ENCODE assay signal across 25 cellular contexts in the genomic region with DNA sequence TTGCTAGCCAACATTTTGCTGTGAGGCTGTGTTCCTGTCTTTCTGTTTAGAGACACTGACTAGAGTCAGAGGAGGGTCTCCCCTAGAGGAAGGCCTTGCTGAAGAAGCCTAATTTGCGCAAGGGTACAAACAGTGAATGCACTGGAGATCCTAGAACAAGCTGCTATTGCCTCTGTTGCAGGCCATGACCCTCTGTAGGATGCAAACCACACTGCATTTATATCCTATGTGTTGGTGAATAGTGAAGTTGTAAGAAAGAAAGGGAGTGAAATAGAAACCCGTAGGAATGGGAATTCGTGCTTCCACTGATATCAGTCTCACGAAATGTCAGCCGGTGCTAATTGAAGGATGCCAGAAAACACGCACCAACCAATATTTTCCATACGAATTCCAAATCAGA.
DNase-seq lines count a peak whose midpoint lies in the region; ATAC-seq, FAIRE-seq and TF ChIP-seq lines count a peak whose summit lies in the region.
"Had no signal": no experiment of that assay in that cellular context is flagged by ENCODE, and none has a peak within 500 bp of the region (broad histone marks: within the 10 kb centered on the region; RNA-seq: fewer than 3 reads in every experiment).

No MANE protein-coding gene starts in this region.

- TF ChIP-seq CTCF in ascending aorta (IDR thresholded peaks at IDR 0.05) (no peak), fibroblast of lung (conservative IDR thresholded peaks at IDR 0.05 in 1 of 2, IDR thresholded peaks at IDR 0.05 in 1 of 2; ENCODE audit: low read depth in 1 of 2, low read length in 2 of 2) (no peak)

- H3K79me1 ChIP-seq in neuronal stem cell (ENCODE audit: low read depth, low read length) = no peaks in the 10 kb centered on the region

- ATAC-seq in HG02852 (IDR thresholded peaks at IDR 0.05; ENCODE audit: unreplicated experiment) = no peak
- ATAC-seq: activated CD8-positive, alpha-beta T cell treated with anti-CD3 and anti-CD28 coated beads for 36 hours had no signal

- no peak overlapping the region for H3K23ac ChIP-seq in neuronal stem cell (ENCODE audit: low read depth, low read length, poor library complexity)

- no peak overlapping the region for H4K8ac ChIP-seq in neuronal stem cell (ENCODE audit: low read depth, low read length)

- H2BK12ac ChIP-seq in neuronal stem cell (ENCODE audit: low read length) = no peak overlapping the region

- H2AK5ac ChIP-seq in neuronal stem cell (ENCODE audit: low read depth, low read length) = no peak overlapping the region

- no CpG with 5 or more reads among the region's 7 CpGs for WGBS in neuronal stem cell (ENCODE audit: extremely low coverage in 2 of 2, insufficient read length in 2 of 2, insufficient replicate concordance in 1 of 2), 2 donors

- H4K20me1 ChIP-seq in fibroblast of lung (ENCODE audit: control insufficient read depth, extremely low read depth, insufficient read depth, low read length) = no peaks in the 10 kb centered on the region

- H3K79me2 ChIP-seq in fibroblast of lung (ENCODE audit: control insufficient read depth, insufficient read depth, low read length) = no peaks in the 10 kb centered on the region

- DNase-seq in ascending aorta (ENCODE audit: low spot score in 2 of 2) (no peak), fibroblast of lung (ENCODE audit: low read depth in 2 of 2) (peak; percentile 16 to 35), neuronal stem cell (ENCODE audit: low spot score) (no peak), caudate nucleus (lab: John Stamatoyannopoulos, UW) (no peak), D341Med (ENCODE audit: low spot score) (no peak)
- DNase-seq in effector CD8-positive, alpha-beta T cell (lab: John Stamatoyannopoulos, UW) = no peak
- DNase-seq: ACHN; activated CD4-positive, CD25-positive, alpha-beta regulatory T cell; activated CD8-positive, alpha-beta T cell treated with anti-CD3 and anti-CD28 coated beads for 36 hours; activated naive CD4-positive, alpha-beta T cell treated with anti-CD3 and anti-CD28 coated beads, Interleukin-2, amount 10 ng/mL, durations not matched to agents 7 days and 5 days; activated T-cell treated with anti-CD3 and anti-CD28 coated beads, Interleukin-2, amount 50 U/mL, for 24 hours; CD4-positive, alpha-beta T cell; DMS79 treated with DMSO at 0.1 percent for 48 hours; hippocampal formation; NCI-H187 treated with DMSO at 0.1 percent for 48 hours; NCI-H510A; Right ventricle myocardium superior; stimulated activated naive CD4-positive, alpha-beta T cell; T-helper 2 cell; trophoblast cell had no signal

- no peak overlapping the region for H2BK5ac ChIP-seq in neuronal stem cell (ENCODE audit: low read length)

- H3K4me1 ChIP-seq in ascending aorta (peaks cover 9 to 45% of the 10 kb centered on the region in 2 donors), fibroblast of lung (ENCODE audit: control insufficient read depth, extremely low read depth, insufficient read depth, low read length) (peaks cover 5% of the 10 kb centered on the region), neuronal stem cell (ENCODE audit: control insufficient read depth in 2 of 2, insufficient read depth in 1 of 2, low read depth in 1 of 2, low read length in 2 of 2) (peaks cover 7 to 25% of the 10 kb centered on the region in 2 donors)
- H3K4me1 ChIP-seq: breast epithelium had no signal

- H3K27ac ChIP-seq in ascending aorta = peak overlapping the region; percentile 86 to 89
- no peak overlapping the region for H3K27ac ChIP-seq in fibroblast of lung (ENCODE audit: insufficient read depth, low read length)
- no peak overlapping the region for H3K27ac ChIP-seq in neuronal stem cell (replicated peaks; ENCODE audit: low read length)
- H3K27ac ChIP-seq in caudate nucleus (ENCODE audit: low read depth, low read length) = no peak overlapping the region
- H3K27ac ChIP-seq: breast epithelium, HL-60 had no signal

- no peak overlapping the region for H4K91ac ChIP-seq in neuronal stem cell (ENCODE audit: low read depth, low read length, poor library complexity)

- H3K4me2 ChIP-seq in fibroblast of lung (ENCODE audit: extremely low read depth, insufficient read depth, low read length) (no peak overlapping the region), neuronal stem cell (ENCODE audit: insufficient read depth, low read length, poor library complexity, severe bottlenecking) (no peak overlapping the region)

- peak; percentile 3 for FAIRE-seq in G401.6 (lab: Jason Lieb, UNC)
- FAIRE-seq: GM18507 had no signal

- no peak overlapping the region for H3K18ac ChIP-seq in neuronal stem cell (ENCODE audit: low read length)

- no peak overlapping the region for H3K4ac ChIP-seq in neuronal stem cell (ENCODE audit: low read length)

- H2AFZ ChIP-seq in fibroblast of lung (ENCODE audit: low read length) (peak overlapping the region; percentile 14), neuronal stem cell (ENCODE audit: low read length) (peak overlapping the region; percentile 38)

- H3K27me3 ChIP-seq in ascending aorta (no peaks in the 10 kb centered on the region), fibroblast of lung (ENCODE audit: control insufficient read depth, insufficient read depth, low read length) (no peaks in the 10 kb centered on the region), neuronal stem cell (ENCODE audit: control insufficient read depth in 3 of 3, insufficient read depth in 3 of 3, low read depth in 1 of 3, low read length in 3 of 3) (no peaks in the 10 kb centered on the region)
- H3K27me3 ChIP-seq: breast epithelium had no signal

- H3K9ac ChIP-seq in fibroblast of lung (ENCODE audit: insufficient read depth, low read length) (no peak overlapping the region), neuronal stem cell (ENCODE audit: low read depth, low read length, poor library complexity) (no peak overlapping the region)

- H3K14ac ChIP-seq in neuronal stem cell (ENCODE audit: low read length) = no peak overlapping the region

- H3K4me3 ChIP-seq in ascending aorta (no peak overlapping the region), fibroblast of lung (replicated peaks in 1 of 4; ENCODE audit: control extremely low read depth in 1 of 4, insufficient read depth in 1 of 4, low read depth in 3 of 4, low read length in 4 of 4) (no peak overlapping the region), neuronal stem cell (ENCODE audit: low read length in 2 of 2) (no peak overlapping the region)
- H3K4me3 ChIP-seq: breast epithelium had no signal

- no peaks in the 10 kb centered on the region for H3K36me3 ChIP-seq in ascending aorta
- H3K36me3 ChIP-seq in fibroblast of lung (ENCODE audit: control insufficient read depth, insufficient read depth, low read length) = no peaks in the 10 kb centered on the region
- no peaks in the 10 kb centered on the region for H3K36me3 ChIP-seq in neuronal stem cell (replicated peaks in 1 of 2; ENCODE audit: control insufficient read depth in 2 of 2, insufficient read depth in 2 of 2, low read length in 2 of 2)
- H3K36me3 ChIP-seq: breast epithelium had no signal

- no peak overlapping the region for H2BK120ac ChIP-seq in neuronal stem cell (ENCODE audit: low read depth, low read length)

- no peak overlapping the region for H2BK15ac ChIP-seq in neuronal stem cell (ENCODE audit: low read length)

- intact Hi-C loops in ascending aorta (cut with DNase I) = loop anchor here (10.0 kb wide), 1 partner anchor 421 kb away; no protein-coding TSS in a partner anchor

- H3K9me3 ChIP-seq in ascending aorta = no peaks in the 10 kb centered on the region
- H3K9me3 ChIP-seq in fibroblast of lung (ENCODE audit: control insufficient read depth, insufficient read depth, low read depth, low read length) = no peaks in the 10 kb centered on the region
- H3K9me3 ChIP-seq in neuronal stem cell (replicated peaks in 1 of 2; ENCODE audit: control insufficient read depth in 2 of 2, insufficient read depth in 1 of 2, low read depth in 1 of 2, low read length in 2 of 2) = peaks cover 0 to 2% of the 10 kb centered on the region in 2 donors
- H3K9me3 ChIP-seq: breast epithelium had no signal

Comparison
In these comparisons a context has a peak if more than half of its experiments do, and no peak if none do; other contexts are left out.
1. DNase-seq: peak in fibroblast of lung (2 of 2); none in ascending aorta (0 of 2), neuronal stem cell (single experiment), caudate nucleus (0 of 61), effector CD8-positive, alpha-beta T cell (single experiment) and D341Med (single experiment).
2. H3K27ac ChIP-seq: peak in ascending aorta (2 of 2); none in fibroblast of lung (single experiment), neuronal stem cell (single experiment) and caudate nucleus (single experiment).